9 cellular contexts compared by ENCODE assay signal in the genomic region with DNA sequence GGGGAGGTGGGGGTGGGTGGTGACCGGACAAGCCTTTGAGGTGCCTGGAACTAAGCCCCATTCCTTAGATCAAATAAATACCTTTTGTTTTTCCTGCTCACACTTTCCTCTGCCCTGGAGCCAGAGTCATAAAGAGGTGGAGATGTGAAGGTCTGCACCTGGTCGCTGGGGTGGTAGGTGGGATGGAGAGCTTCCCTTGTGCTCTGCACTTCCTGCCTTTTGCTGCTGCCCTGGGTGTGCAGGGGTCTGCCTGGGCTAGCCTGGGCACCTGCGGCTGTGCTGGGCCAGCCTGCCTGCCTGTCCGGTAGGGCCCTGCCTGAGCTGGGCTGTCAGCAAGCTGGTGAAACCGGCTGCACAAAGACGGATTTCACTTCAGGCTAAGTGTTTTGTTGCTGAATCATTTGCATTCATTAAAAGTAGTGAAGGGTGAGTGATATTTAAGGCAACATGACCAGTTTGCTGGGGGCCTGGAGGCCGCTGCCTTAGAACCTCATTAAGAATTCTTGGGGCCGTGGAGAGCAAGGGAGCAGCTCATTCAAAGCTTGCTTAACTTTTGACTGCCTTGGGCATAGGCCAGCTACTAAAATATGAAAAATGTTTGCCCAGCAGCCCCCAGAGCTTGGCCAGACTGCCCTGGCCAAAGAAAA. TPM values are rescaled to one million over a fixed set of nuclear protein-coding genes. Genes with fewer than 3 reads are reported as not detected.
DNase-seq lines count a peak whose midpoint lies in the region; ATAC-seq and TF ChIP-seq lines count a peak whose summit lies in the region.
"Had no signal": no experiment of that assay in that cellular context is flagged by ENCODE, and none has a peak within 500 bp of the region (broad histone marks: within the 10 kb centered on the region; RNA-seq: fewer than 3 reads in every experiment).

No MANE protein-coding gene starts in this region.

- DNase-seq in AG04449 (ENCODE audit: low read depth, low spot score) (peak; percentile 88), HT1080 (ENCODE audit: low read depth) (peak; percentile 55), cardiac fibroblast (ENCODE audit: low read depth in 2 of 2) (peak; percentile 84 to 93), lung (ENCODE audit: low spot score) (peak; percentile 62), immature natural killer cell (no peak)
- no peak for DNase-seq in stimulated activated CD4-positive, alpha-beta T cell treated with anti-CD3 and anti-CD28 coated beads, Interleukin-4, amount 100 ng/mL, for 4 hours
- no peak for DNase-seq in effector memory CD4-positive, alpha-beta T cell

- POLR2A ChIA-PET in AG04449 (lab: Yijun Ruan, JAX) = interaction anchor here (0.6 to 1.9 kb wide), 8 partner anchors 10 to 33 kb away, joined by 3 to 15 read pairs (median 4); a partner anchor contains a TSS

- H3K9me3 ChIP-seq in lung (ENCODE audit: control insufficient read depth in 2 of 2, insufficient read depth in 1 of 2, low read length in 1 of 2) = no peaks in the 10 kb centered on the region
- no peaks in the 10 kb centered on the region for H3K9me3 ChIP-seq in effector memory CD4-positive, alpha-beta T cell (ENCODE audit: control insufficient read depth, low read length)

- H3K27ac Mint-ChIP-seq in immature natural killer cell = no peak overlapping the region
- H3K27ac Mint-ChIP-seq: activated naive CD8-positive, alpha-beta T cell had no signal

- peak overlapping the region in 1 of 2 donors; percentile 91 for H3K27ac ChIP-seq in lung (ENCODE audit: low read depth in 1 of 2, low read length in 1 of 2)
- H3K27ac ChIP-seq in effector memory CD4-positive, alpha-beta T cell (ENCODE audit: insufficient read depth, low read length, poor library complexity, severe bottlenecking) = no peak overlapping the region

- peaks cover 1 to 2% (median 1%) of the 10 kb centered on the region in 3 donors for H3K27me3 Mint-ChIP-seq in immature natural killer cell (ENCODE audit: low read depth in 3 of 3)
- H3K27me3 Mint-ChIP-seq: activated naive CD8-positive, alpha-beta T cell had no signal

- WGBS in lung, 2 donors = 42 to 67% methylated on average over 8 of the region's 8 CpGs

- H3K9me3 Mint-ChIP-seq in immature natural killer cell = no peaks in the 10 kb centered on the region

- TF ChIP-seq CTCF in AG04449 (IDR thresholded peaks at IDR 0.05; ENCODE audit: insufficient read depth, low read length, missing control alignments) = no peak
- TF ChIP-seq CTCF in cardiac fibroblast (IDR thresholded peaks at IDR 0.05; ENCODE audit: low read depth, low read length) = no peak
- TF ChIP-seq CTCF in lung (IDR thresholded peaks at IDR 0.05; ENCODE audit: control extremely low read depth, extremely low read depth) = no peak

- H3K36me3 Mint-ChIP-seq in immature natural killer cell = no peaks in the 10 kb centered on the region
- H3K36me3 Mint-ChIP-seq: activated naive CD8-positive, alpha-beta T cell had no signal

- peaks cover 3 to 17% of the 10 kb centered on the region in 2 donors for H3K4me1 Mint-ChIP-seq in immature natural killer cell

- no peaks in the 10 kb centered on the region for H3K36me3 ChIP-seq in lung (ENCODE audit: control insufficient read depth in 2 of 2, insufficient read depth in 2 of 2, low read length in 2 of 2)
- H3K36me3 ChIP-seq in effector memory CD4-positive, alpha-beta T cell (ENCODE audit: control insufficient read depth, insufficient read depth, low read length) = no peaks in the 10 kb centered on the region

- ATAC-seq in lung (ENCODE audit: insufficient read depth, low FRiP score) (peak; percentile 68), HG02610 (IDR thresholded peaks at IDR 0.05; ENCODE audit: unreplicated experiment) (no peak)

- no peak overlapping the region for H3K4me3 Mint-ChIP-seq in immature natural killer cell
- H3K4me3 Mint-ChIP-seq: activated naive CD8-positive, alpha-beta T cell had no signal

- H3K4me1 ChIP-seq in lung (ENCODE audit: control insufficient read depth in 2 of 2, insufficient read depth in 2 of 2, low read length in 2 of 2) = peaks cover 0 to 7% of the 10 kb centered on the region in 2 donors
- no peaks in the 10 kb centered on the region for H3K4me1 ChIP-seq in effector memory CD4-positive, alpha-beta T cell (ENCODE audit: control insufficient read depth, insufficient read depth, low read length, poor library complexity, severe bottlenecking)

- CTCF ChIA-PET in AG04449 (lab: Yijun Ruan, JAX) = interaction anchor here (0.8 to 2.7 kb wide), 11 partner anchors 8 to 132 kb away, joined by 3 to 14 read pairs (median 5); a partner anchor contains a TSS

- H3K27me3 ChIP-seq in lung (ENCODE audit: control insufficient read depth, insufficient read depth) = no peaks in the 10 kb centered on the region
- H3K27me3 ChIP-seq in effector memory CD4-positive, alpha-beta T cell (replicated peaks; ENCODE audit: control insufficient read depth, insufficient read depth, low read length, poor library complexity, severe bottlenecking) = no peaks in the 10 kb centered on the region

- H3K4me3 ChIP-seq in AG04449 (ENCODE audit: low read depth, low read length) = peak overlapping the region; percentile 25
- no peak overlapping the region for H3K4me3 ChIP-seq in cardiac fibroblast (replicated peaks in 1 of 2; ENCODE audit: low read depth in 2 of 2, low read length in 2 of 2)
- no peak overlapping the region for H3K4me3 ChIP-seq in lung
- no peak overlapping the region for H3K4me3 ChIP-seq in effector memory CD4-positive, alpha-beta T cell (ENCODE audit: insufficient read depth, low read depth, low read length, poor library complexity, severe bottlenecking)

RNA-seq across cellular contexts. Expression of a gene that starts 20.5 kb away (rescaled TPM):
- 35.8 and 38.2 TPM in 2 replicates for total RNA-seq in HT1080 (2014; rRNA removed; shearing (Covaris generic))
- polyA plus RNA-seq in HT1080 (2015; cell fraction: cytosol; rRNA removed) = 24.3 and 24.8 TPM in 2 replicates
- 57.5 and 61.2 TPM in 2 replicates for polyA plus RNA-seq in HT1080 (2015; cell fraction: nucleus; rRNA removed)
- total RNA-seq in lung = 100 to 1,000 TPM in 1 of 2 donors, 10 to 100 TPM in 1; 90.8 to 173 TPM
- polyA plus RNA-seq in lung (10 to 100 TPM; 37.4 to 77.6 TPM), immature natural killer cell (1 to 10 TPM in 2 of 3 donors, not detected in 1; 1.1 TPM)

RNA-seq across cellular contexts. Expression of a gene that starts 37.1 kb away (rescaled TPM):
- 9.4 and 10.7 TPM in 2 replicates for total RNA-seq in HT1080 (2014; rRNA removed; shearing (Covaris generic))
- 6.9 and 7.4 TPM in 2 replicates for polyA plus RNA-seq in HT1080 (2015; cell fraction: cytosol; rRNA removed)
- 20.4 and 24.6 TPM in 2 replicates for polyA plus RNA-seq in HT1080 (2015; cell fraction: nucleus; rRNA removed)
- 10 to 100 TPM; 29.8 to 36.0 TPM for total RNA-seq in lung
- polyA plus RNA-seq in lung (10 to 100 TPM; 16.1 to 23.1 TPM), immature natural killer cell (10 to 100 TPM in 2 of 3 donors, 1 to 10 TPM in 1; 9.1 to 14.4 (median 11.0) TPM)

RNA-seq across cellular contexts. Expression of a gene that starts 37.3 kb away (rescaled TPM):
- total RNA-seq in HT1080 (2014; rRNA removed; shearing (Covaris generic)) = 32.5 and 54.0 TPM in 2 replicates
- polyA plus RNA-seq in HT1080 (2015; cell fraction: cytosol; rRNA removed) = 39.6 and 48.6 TPM in 2 replicates
- polyA plus RNA-seq in HT1080 (2015; cell fraction: nucleus; rRNA removed) = 49.7 and 49.8 TPM in 2 replicates
- 10 to 100 TPM; 11.5 to 44.5 TPM for total RNA-seq in lung
- polyA plus RNA-seq in lung = 10 to 100 TPM; 47.8 to 84.0 TPM
- polyA plus RNA-seq in immature natural killer cell = 10 to 100 TPM; 37.5 to 60.8 (median 54.0) TPM

RNA-seq across cellular contexts. Expression of a gene that starts 42.9 kb away (rescaled TPM):
- 19.4 and 19.6 TPM in 2 replicates for total RNA-seq in HT1080 (2014; rRNA removed; shearing (Covaris generic))
- polyA plus RNA-seq in HT1080 (2015; cell fraction: cytosol; rRNA removed) = 18.8 and 22.0 TPM in 2 replicates
- polyA plus RNA-seq in HT1080 (2015; cell fraction: nucleus; rRNA removed) = 114 and 121 TPM in 2 replicates
- 10 to 100 TPM; 21.4 to 23.6 TPM for total RNA-seq in lung
- polyA plus RNA-seq in lung = 1 to 10 TPM; 8.2 to 8.9 TPM
- 1 to 10 TPM in 2 of 3 donors, under 1 TPM in 1; 0.90 to 3.4 (median 1.3) TPM for polyA plus RNA-seq in immature natural killer cell

Comparison
In these comparisons a context has a peak if more than half of its experiments do, and no peak if none do; other contexts are left out.
1. DNase-seq: peak in AG04449 (single experiment), HT1080 (single experiment), cardiac fibroblast (2 of 2) and lung (single experiment); none in stimulated activated CD4-positive, alpha-beta T cell treated with anti-CD3 and anti-CD28 coated beads, Interleukin-4, amount 100 ng/mL, for 4 hours (0 of 2), immature natural killer cell (0 of 3) and effector memory CD4-positive, alpha-beta T cell (0 of 3).